20 cellular contexts compared by ENCODE assay signal in genomic region chr1:116246174-116246573, GRCh38.
"Had no signal": no experiment of that assay in that cellular context is flagged by ENCODE, and none has a peak within 500 bp of the region (broad histone marks: within the 10 kb centered on the region; RNA-seq: fewer than 3 reads in every experiment).

No MANE protein-coding gene starts in this region.

- ATAC-seq: HepG2, Panc1, PC-3 had no signal

- H3K9me3 ChIP-seq: MG63, SK-N-SH had no signal

- H3K27ac ChIP-seq: RWPE1 had no signal

- DNase-seq: IMR-90, Karpas-422, KG1, MG63, NCI-H1092, NCI-H1105 treated with DMSO at 0.1 percent for 48 hours, NCI-H1417 treated with DMSO at 0.1 percent for 48 hours, NCI-H1694, NCI-H187 treated with DMSO at 0.1 percent for 48 hours, NCI-H2029 treated with DMSO at 0.1 percent for 48 hours, NCI-H226, NCI-H446, NCI-H510A, PC-3, SHP77, SK-N-SH, SW 1271 had no signal

- H3K27me3 ChIP-seq: MG63 had no signal

- H3K36me3 ChIP-seq: MG63 had no signal

- H3K4me3 ChIP-seq: MG63 had no signal
